8 cellular contexts compared by ENCODE assay signal in the genomic region with DNA sequence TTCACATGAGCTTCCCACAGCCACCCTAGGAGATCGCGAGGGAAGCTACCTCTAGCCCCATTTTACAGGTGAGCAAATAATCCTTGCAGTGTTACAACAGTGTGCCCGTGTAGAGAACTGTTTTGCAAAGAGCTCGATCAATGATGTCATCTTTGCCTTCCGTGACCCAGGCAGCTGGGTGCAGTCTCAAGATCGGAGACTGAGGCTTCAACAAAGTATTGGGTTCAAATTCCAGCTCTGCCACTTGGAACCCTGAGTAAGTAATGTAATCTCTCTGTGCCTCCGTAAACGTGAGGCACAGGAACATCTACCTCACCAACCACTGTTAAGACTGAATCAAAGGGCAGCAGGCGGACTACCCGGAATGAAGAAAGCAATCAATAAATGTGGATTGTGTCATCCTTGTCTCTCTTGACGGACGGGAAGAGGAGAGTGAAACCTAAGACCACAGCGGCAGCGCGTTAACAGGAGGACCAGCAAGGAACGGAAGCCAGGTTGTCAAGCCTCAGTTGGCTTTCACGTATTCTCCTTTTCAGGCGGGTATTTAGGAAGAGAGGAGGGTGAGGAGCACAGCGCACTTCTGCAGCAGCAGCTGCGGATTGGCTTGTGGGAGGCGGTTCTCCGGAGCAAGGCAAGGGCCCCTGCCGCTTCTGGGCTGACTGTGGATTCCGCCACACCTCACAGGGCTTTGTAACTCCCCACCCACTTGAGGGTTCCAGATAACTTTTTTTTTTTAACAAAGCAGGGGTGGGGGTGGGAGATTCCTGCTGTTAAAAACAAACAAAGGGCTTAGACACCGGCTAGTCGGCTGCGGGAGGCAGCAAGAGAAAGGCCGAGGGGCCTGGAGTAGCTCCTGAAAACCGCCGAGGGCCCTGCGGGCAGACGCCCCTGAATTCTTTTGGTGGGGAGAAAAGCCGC. TPM values are rescaled to one million over a fixed set of nuclear protein-coding genes. Genes with fewer than 3 reads are reported as not detected.
DNase-seq lines count a peak whose midpoint lies in the region; ATAC-seq lines count a peak whose summit lies in the region.

No MANE protein-coding gene starts in this region.

- no peak for DNase-seq in T-helper 2 cell treated with Interferon-gamma antibody and Interleukin-4, amounts not matched to agents 5 μg/mL and 100 μg/mL, for 36 hours (ENCODE audit: low spot score)
- DNase-seq in T-helper 2 cell, result no peak
- DNase-seq in activated T-cell treated with anti-CD3 and anti-CD28 coated beads, Interleukin-2, amount 50 U/mL, for 72 hours, result peak in 1 of 2 donors; percentile 35
- peak; percentile 86 for DNase-seq in iPS-NIHi7 (ENCODE audit: extremely low spot score)
- no peak for DNase-seq in stimulated activated naive CD8-positive, alpha-beta T cell treated with anti-CD3 and anti-CD28 coated beads, Interleukin-15, amount 100 ng/mL, for 72 hours
- DNase-seq in amniotic stem cell (lab: John Stamatoyannopoulos, UW), result no peak

- H3K4me3 Mint-ChIP-seq in T-helper 2 cell treated with Interferon-gamma antibody and Interleukin-4, amounts not matched to agents 5 μg/mL and 100 μg/mL, for 36 hours, result peak overlapping the region; percentile 54
- H3K4me3 Mint-ChIP-seq in activated T-cell treated with anti-CD3 and anti-CD28 coated beads, Interleukin-2, amount 50 U/mL, for 72 hours, result peak overlapping the region; percentile 73 to 78
- H3K4me3 Mint-ChIP-seq in stimulated activated naive CD8-positive, alpha-beta T cell treated with anti-CD3 and anti-CD28 coated beads, Interleukin-15, amount 100 ng/mL, for 72 hours, result peak overlapping the region; percentile 30 to 75

- H3K27ac Mint-ChIP-seq in T-helper 2 cell treated with Interferon-gamma antibody and Interleukin-4, amounts not matched to agents 5 μg/mL and 100 μg/mL, for 36 hours, result peak overlapping the region; percentile 15
- H3K27ac Mint-ChIP-seq in activated T-cell treated with anti-CD3 and anti-CD28 coated beads, Interleukin-2, amount 50 U/mL, for 72 hours, result no peak overlapping the region
- peak overlapping the region in 1 of 2 donors; percentile 29 for H3K27ac Mint-ChIP-seq in stimulated activated naive CD8-positive, alpha-beta T cell treated with anti-CD3 and anti-CD28 coated beads, Interleukin-15, amount 100 ng/mL, for 72 hours

- peaks cover 38% of the 10 kb centered on the region for H3K4me1 Mint-ChIP-seq in T-helper 2 cell treated with Interferon-gamma antibody and Interleukin-4, amounts not matched to agents 5 μg/mL and 100 μg/mL, for 36 hours (ENCODE audit: low read depth)
- peaks cover 39% of the 10 kb centered on the region for H3K4me1 Mint-ChIP-seq in activated T-cell treated with anti-CD3 and anti-CD28 coated beads, Interleukin-2, amount 50 U/mL, for 72 hours (ENCODE audit: low read depth)
- H3K4me1 Mint-ChIP-seq in stimulated activated naive CD8-positive, alpha-beta T cell treated with anti-CD3 and anti-CD28 coated beads, Interleukin-15, amount 100 ng/mL, for 72 hours, result peaks cover 37% of the 10 kb centered on the region

- H3K27me3 Mint-ChIP-seq in T-helper 2 cell treated with Interferon-gamma antibody and Interleukin-4, amounts not matched to agents 5 μg/mL and 100 μg/mL, for 36 hours (ENCODE audit: low read depth), result peaks cover 29% of the 10 kb centered on the region
- peaks cover 33% of the 10 kb centered on the region for H3K27me3 Mint-ChIP-seq in activated T-cell treated with anti-CD3 and anti-CD28 coated beads, Interleukin-2, amount 50 U/mL, for 72 hours (ENCODE audit: low read depth)
- peaks cover 29% of the 10 kb centered on the region for H3K27me3 Mint-ChIP-seq in stimulated activated naive CD8-positive, alpha-beta T cell treated with anti-CD3 and anti-CD28 coated beads, Interleukin-15, amount 100 ng/mL, for 72 hours

- no peaks in the 10 kb centered on the region for H3K9me3 Mint-ChIP-seq in T-helper 2 cell treated with Interferon-gamma antibody and Interleukin-4, amounts not matched to agents 5 μg/mL and 100 μg/mL, for 36 hours
- H3K9me3 Mint-ChIP-seq in activated T-cell treated with anti-CD3 and anti-CD28 coated beads, Interleukin-2, amount 50 U/mL, for 72 hours, result no peaks in the 10 kb centered on the region
- H3K9me3 Mint-ChIP-seq in stimulated activated naive CD8-positive, alpha-beta T cell treated with anti-CD3 and anti-CD28 coated beads, Interleukin-15, amount 100 ng/mL, for 72 hours, result no peaks in the 10 kb centered on the region

- ATAC-seq in activated T-cell treated with anti-CD3 and anti-CD28 coated beads, Interleukin-2, amount 50 U/mL, for 72 hours (replicated peaks in 1 of 2), result no peak
- no peak for ATAC-seq in stimulated activated naive CD8-positive, alpha-beta T cell treated with anti-CD3 and anti-CD28 coated beads, Interleukin-15, amount 100 ng/mL, for 72 hours
- no peak for ATAC-seq in GM18909 (IDR thresholded peaks at IDR 0.05; ENCODE audit: poor library complexity, unreplicated experiment)
- ATAC-seq in HG02623 (IDR thresholded peaks at IDR 0.05; ENCODE audit: unreplicated experiment), result no peak

- peaks cover 23% of the 10 kb centered on the region for H3K36me3 Mint-ChIP-seq in T-helper 2 cell treated with Interferon-gamma antibody and Interleukin-4, amounts not matched to agents 5 μg/mL and 100 μg/mL, for 36 hours (ENCODE audit: low read depth)
- H3K36me3 Mint-ChIP-seq in activated T-cell treated with anti-CD3 and anti-CD28 coated beads, Interleukin-2, amount 50 U/mL, for 72 hours (ENCODE audit: insufficient read depth in 2 of 2), result peaks cover 10% of the 10 kb centered on the region in 2 donors

RNA-seq across cellular contexts. Expression of a gene that starts 1.5 kb away (rescaled TPM):
- total RNA-seq in activated T-cell treated with anti-CD3 and anti-CD28 coated beads, Interleukin-2, amount 50 U/mL, for 72 hours, result 10 to 100 TPM; 47.4 to 68.9 TPM
